Comparison of ENCODE assay signal across 8 cellular contexts in genomic region chr3:84958495-84959469, GRCh38. TPM values are rescaled to one million over a fixed set of nuclear protein-coding genes. Genes with fewer than 3 reads are reported as not detected.
A peak's percentile ranks its signal among the peaks of the same experiment; 100 is the strongest.
DNase-seq lines count a peak whose midpoint lies in the region; ATAC-seq and TF ChIP-seq lines count a peak whose summit lies in the region.

CADM2 (plus strand) TSS chr3:84958989.

- H3K4me2 ChIP-seq in OCI-LY7 (ENCODE audit: low read length) = no peak within 1 kb of the TSS

- H3K36me3 ChIP-seq in spleen = no peaks in the 10 kb centered on the region
- no peaks in the 10 kb centered on the region for H3K36me3 ChIP-seq in OCI-LY7 (ENCODE audit: insufficient read depth, low read length)

- peaks cover 18% of the 10 kb centered on the region for H3K4me1 Mint-ChIP-seq in activated CD4-positive, alpha-beta T cell treated with anti-CD3 and anti-CD28 coated beads for 36 hours
- peaks cover 13% of the 10 kb centered on the region for H3K4me1 Mint-ChIP-seq in chondrocyte (ENCODE audit: low read depth)

- no TSS peak for BruUV-seq in OCI-LY7 (replicated peaks; lab: Mats Ljungman, UMichigan)

- H3K27ac Mint-ChIP-seq in activated CD4-positive, alpha-beta T cell treated with anti-CD3 and anti-CD28 coated beads for 36 hours = no peak within 1 kb of the TSS
- H3K27ac Mint-ChIP-seq in chondrocyte (ENCODE audit: unreplicated experiment) = no peak within 1 kb of the TSS

- DNase-seq in NCI-H2107 treated with DMSO at 0.1 percent for 48 hours (lab: John Stamatoyannopoulos, UW; ENCODE audit: unreplicated experiment) (peak; percentile 86), chondrocyte (ENCODE audit: low spot score) (peak; percentile 94), islet precursor cell (peak; percentile 97), spleen (peak; percentile 91), OCI-LY7 (ENCODE audit: low spot score) (no peak)
- peak; percentile 87 for DNase-seq in activated CD4-positive, alpha-beta T cell treated with anti-CD3 and anti-CD28 coated beads for 36 hours

- H3K27me3 Mint-ChIP-seq in activated CD4-positive, alpha-beta T cell treated with anti-CD3 and anti-CD28 coated beads for 36 hours = peaks cover 35% of the 10 kb centered on the region
- H3K27me3 Mint-ChIP-seq in chondrocyte (ENCODE audit: low read depth) = peaks cover 43% of the 10 kb centered on the region

- H3K4me1 ChIP-seq in spleen (peaks cover 7 to 29% (median 14%) of the 10 kb centered on the region in 6 donors), OCI-LY7 (ENCODE audit: insufficient read depth, low read length, poor library complexity, severe bottlenecking) (no peaks in the 10 kb centered on the region)

- POLR2A ChIA-PET in activated CD4-positive, alpha-beta T cell treated with anti-CD3 and anti-CD28 coated beads for 36 hours (lab: Charles Lee) = no interaction called here
- POLR2A ChIA-PET in OCI-LY7 (lab: Charles Lee) = no interaction called here

- H4K20me1 ChIP-seq in OCI-LY7 (ENCODE audit: insufficient read depth, low read length) = no peaks in the 10 kb centered on the region

- TF ChIP-seq CTCF in chondrocyte (IDR thresholded peaks at IDR 0.05) (peak; percentile 61), spleen (IDR thresholded peaks at IDR 0.05 in 8 of 11, conservative IDR thresholded peaks at IDR 0.05 in 3 of 11) (peak in 3 of 11 experiments; percentile 12 to 30 (median 16)), OCI-LY7 (conservative IDR thresholded peaks at IDR 0.05; ENCODE audit: low read length) (no peak)

- no peak within 1 kb of the TSS for H2AFZ ChIP-seq in OCI-LY7 (ENCODE audit: low read length)

- H3K4me3 Mint-ChIP-seq in activated CD4-positive, alpha-beta T cell treated with anti-CD3 and anti-CD28 coated beads for 36 hours = peak within 1 kb of the TSS; percentile 60
- H3K4me3 Mint-ChIP-seq in chondrocyte (ENCODE audit: unreplicated experiment) = peak within 1 kb of the TSS; percentile 80

- CTCF ChIA-PET in activated CD4-positive, alpha-beta T cell treated with anti-CD3 and anti-CD28 coated beads for 36 hours (lab: Charles Lee) = interaction anchor here (0.7 kb wide), 1 partner anchor 1433 kb away, joined by 6 read pairs; no protein-coding TSS in a partner anchor
- CTCF ChIA-PET in OCI-LY7 (lab: Charles Lee; ENCODE audit: unreplicated experiment) = no interaction called here

- no peak for TF ChIP-seq POLR2A in spleen (IDR thresholded peaks at IDR 0.05)

- peak within 1 kb of the TSS; percentile 41 to 74 (median 52) for H3K4me3 ChIP-seq in spleen
- no peak within 1 kb of the TSS for H3K4me3 ChIP-seq in OCI-LY7 (ENCODE audit: low read depth, low read length, poor library complexity, severe bottlenecking)

- peaks cover 0 to 66% (median 29%) of the 10 kb centered on the region in 7 donors for H3K27me3 ChIP-seq in spleen (replicated peaks in 1 of 7)

- H3K9me3 Mint-ChIP-seq in activated CD4-positive, alpha-beta T cell treated with anti-CD3 and anti-CD28 coated beads for 36 hours (ENCODE audit: low read depth) = peaks cover 3% of the 10 kb centered on the region
- no peaks in the 10 kb centered on the region for H3K9me3 Mint-ChIP-seq in chondrocyte (ENCODE audit: low read depth)

- no peaks in the 10 kb centered on the region for H3K9me2 ChIP-seq in OCI-LY7 (ENCODE audit: insufficient read depth, low read length)

- H3K27ac ChIP-seq in spleen (peak within 1 kb of the TSS in 5 of 8 donors; percentile 7 to 59 (median 46)), OCI-LY7 (ENCODE audit: low read depth, low read length, poor library complexity, severe bottlenecking) (no peak within 1 kb of the TSS)

- H3K36me3 Mint-ChIP-seq in activated CD4-positive, alpha-beta T cell treated with anti-CD3 and anti-CD28 coated beads for 36 hours (ENCODE audit: low read depth) = no peaks in the 10 kb centered on the region
- H3K36me3 Mint-ChIP-seq in chondrocyte (ENCODE audit: low read depth) = peaks cover 1% of the 10 kb centered on the region

- WGBS in spleen, 5 donors = 1 to 3% (median 2%) methylated on average over 44 to 70 of the region's 70 CpGs

- H3K79me2 ChIP-seq in OCI-LY7 (ENCODE audit: insufficient read depth, low read depth, low read length) = no peaks in the 10 kb centered on the region

- ATAC-seq in GM18517 (IDR thresholded peaks at IDR 0.05; ENCODE audit: unreplicated experiment) (peak; percentile 75), HG02973 (IDR thresholded peaks at IDR 0.05; ENCODE audit: unreplicated experiment) (peak; percentile 94)
- ATAC-seq in activated CD4-positive, alpha-beta T cell treated with anti-CD3 and anti-CD28 coated beads for 36 hours = peak; percentile 97

- H3K9me3 ChIP-seq in spleen (no peaks in the 10 kb centered on the region), OCI-LY7 (ENCODE audit: low read length) (no peaks in the 10 kb centered on the region)

- intact Hi-C loops in activated CD4-positive, alpha-beta T cell treated with anti-CD3 and anti-CD28 coated beads for 36 hours (cut with DNase I, micrococcal nuclease) = no loop called here
- intact Hi-C loops in spleen (cut with DNase I; ENCODE audit: low total_unique reads) (no loop called here), OCI-LY7 (cut with micrococcal nuclease; ENCODE audit: unreplicated experiment) (no loop called here)

RNA-seq across cellular contexts. Expression of gene CADM2, which starts in this region (rescaled TPM):
- total RNA-seq in activated CD4-positive, alpha-beta T cell treated with anti-CD3 and anti-CD28 coated beads for 36 hours = under 1 TPM; 0.05 to 0.14 TPM
- 1.1 to 1.6 TPM (median 1.2 TPM) in 3 replicates for total RNA-seq in chondrocyte
- 1 to 10 TPM in 4 of 7 donors, under 1 TPM in 2, not detected in 1; 0.37 to 4.0 (median 2.3) TPM for total RNA-seq in spleen
- polyA plus RNA-seq in spleen = 1 to 10 TPM in 1 of 3 donors, under 1 TPM in 2; 0.03 to 1.0 (median 0.13) TPM
- total RNA-seq in OCI-LY7 (2014; rRNA removed; shearing (Covaris generic)) = not detected in 2 replicates
- not detected in 2 replicates for total RNA-seq in OCI-LY7 (2022)

Comparison
In these comparisons a context has a peak if more than half of its experiments do, and no peak if none do; other contexts are left out.
1. Peak in DNase-seq and ATAC-seq in activated CD4-positive, alpha-beta T cell treated with anti-CD3 and anti-CD28 coated beads for 36 hours; RNA of the gene not detected or under 1 TPM.